Comparison of ENCODE assay signal across 24 cellular contexts in the genomic region with DNA sequence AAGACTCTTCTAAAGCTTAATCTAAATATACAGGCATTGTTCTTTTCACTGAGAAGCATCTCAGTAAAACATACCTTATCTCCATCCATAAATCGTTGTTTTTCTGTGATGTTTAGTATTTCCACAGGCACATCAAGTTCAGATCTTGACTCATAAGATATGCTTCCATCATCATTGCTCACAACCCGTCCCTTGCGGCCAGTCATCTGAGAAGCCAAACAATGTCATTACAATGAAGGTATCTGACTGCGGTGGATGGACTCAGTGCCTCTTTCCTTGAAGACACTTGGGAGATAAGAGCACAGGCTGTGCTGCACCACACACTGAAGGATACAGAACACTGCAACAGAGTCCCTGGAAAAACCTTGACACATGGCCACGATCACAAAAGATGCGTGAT.
"Had no signal": no experiment of that assay in that cellular context is flagged by ENCODE, and none has a peak within 500 bp of the region (broad histone marks: within the 10 kb centered on the region; RNA-seq: fewer than 3 reads in every experiment).

No MANE protein-coding gene starts in this region.

- H3K9me3 ChIP-seq: left lung, lower lobe of right lung, ovary, prostate gland, right lobe of liver, tibial nerve, upper lobe of left lung, vagina had no signal

- H3K4me1 Mint-ChIP-seq: nephron; stimulated activated memory B cell treated with anti-CD40 and anti-IgM and Interleukin-4, amounts not matched to agents 10 μg/mL and 1 μg/mL and 100 μg/mL, for 72 hours; stimulated activated naive CD8-positive, alpha-beta T cell treated with anti-CD3 and anti-CD28 coated beads, Interleukin-15, amount 100 ng/mL, for 72 hours had no signal

- H3K36me3 ChIP-seq: ovary had no signal

- ATAC-seq: left colon; left lung; lower lobe of right lung; naive thymus-derived CD8-positive, alpha-beta T cell; right lobe of liver; stimulated activated memory B cell treated with anti-CD40 and anti-IgM and Interleukin-4, amounts not matched to agents 10 μg/mL and 1 μg/mL and 100 μg/mL, for 72 hours; stimulated activated naive CD8-positive, alpha-beta T cell treated with anti-CD3 and anti-CD28 coated beads, Interleukin-15, amount 100 ng/mL, for 72 hours had no signal

- H3K27ac Mint-ChIP-seq: nephron; stimulated activated memory B cell treated with anti-CD40 and anti-IgM and Interleukin-4, amounts not matched to agents 10 μg/mL and 1 μg/mL and 100 μg/mL, for 72 hours had no signal

- H3K27ac ChIP-seq: left lung, lower lobe of right lung, ovary, prostate gland, right lobe of liver, tibial nerve, upper lobe of left lung, vagina had no signal

- FAIRE-seq: kidney had no signal

- H3K4me3 Mint-ChIP-seq: naive thymus-derived CD8-positive, alpha-beta T cell; nephron; stimulated activated memory B cell treated with anti-CD40 and anti-IgM and Interleukin-4, amounts not matched to agents 10 μg/mL and 1 μg/mL and 100 μg/mL, for 72 hours; stimulated activated naive CD8-positive, alpha-beta T cell treated with anti-CD3 and anti-CD28 coated beads, Interleukin-15, amount 100 ng/mL, for 72 hours had no signal

- H3K4me3 ChIP-seq: left lung, lower lobe of right lung, ovary, prostate gland, right lobe of liver, smooth muscle cell, tibial nerve, upper lobe of left lung, vagina had no signal

- H3K27me3 ChIP-seq: left lung, ovary, right lobe of liver, tibial nerve, upper lobe of left lung, vagina had no signal

- H3K4me1 ChIP-seq: left lung, lower lobe of right lung, prostate gland, right lobe of liver, tibial nerve, upper lobe of left lung, vagina had no signal

- DNase-seq: hippocampal formation; kidney; left colon; left lung; lower lobe of right lung; mammary epithelial cell; mesenchymal stem cell; naive thymus-derived CD8-positive, alpha-beta T cell; ovary; right lobe of liver; stimulated activated CD4-positive, alpha-beta T cell treated with anti-CD3 and anti-CD28 coated beads, Interleukin-1b, Interleukin-23, amount 100 ng/mL, for 48 hours; stimulated activated CD4-positive, alpha-beta T cell treated with anti-CD3 and anti-CD28 coated beads, Interleukin-2, amount 100 ng/mL, for 48 hours; stimulated activated CD4-positive, alpha-beta T cell treated with anti-CD3 and anti-CD28 coated beads, Interleukin-4, amount 100 ng/mL, for 4 hours; stimulated activated CD8-positive, alpha-beta memory T cell treated with anti-CD3 and anti-CD28 coated beads, Interleukin-4, amount 100 ng/mL, for 48 hours; stimulated activated naive CD4-positive, alpha-beta T cell treated with Interleukin-2 at 50 U/mL for 16 hours; stimulated activated naive CD8-positive, alpha-beta T cell treated with anti-CD3 and anti-CD28 coated beads, Interleukin-15, amount 100 ng/mL, for 72 hours; substantia nigra; upper lobe of left lung had no signal

- H3K4me2 ChIP-seq: smooth muscle cell had no signal

- H3K27me3 Mint-ChIP-seq: naive thymus-derived CD8-positive, alpha-beta T cell; stimulated activated memory B cell treated with anti-CD40 and anti-IgM and Interleukin-4, amounts not matched to agents 10 μg/mL and 1 μg/mL and 100 μg/mL, for 72 hours; stimulated activated naive CD8-positive, alpha-beta T cell treated with anti-CD3 and anti-CD28 coated beads, Interleukin-15, amount 100 ng/mL, for 72 hours had no signal

- H3K9me3 Mint-ChIP-seq: naive thymus-derived CD8-positive, alpha-beta T cell; nephron; stimulated activated memory B cell treated with anti-CD40 and anti-IgM and Interleukin-4, amounts not matched to agents 10 μg/mL and 1 μg/mL and 100 μg/mL, for 72 hours; stimulated activated naive CD8-positive, alpha-beta T cell treated with anti-CD3 and anti-CD28 coated beads, Interleukin-15, amount 100 ng/mL, for 72 hours had no signal
